Comparison of ENCODE assay signal across 2 cellular contexts in the genomic region with DNA sequence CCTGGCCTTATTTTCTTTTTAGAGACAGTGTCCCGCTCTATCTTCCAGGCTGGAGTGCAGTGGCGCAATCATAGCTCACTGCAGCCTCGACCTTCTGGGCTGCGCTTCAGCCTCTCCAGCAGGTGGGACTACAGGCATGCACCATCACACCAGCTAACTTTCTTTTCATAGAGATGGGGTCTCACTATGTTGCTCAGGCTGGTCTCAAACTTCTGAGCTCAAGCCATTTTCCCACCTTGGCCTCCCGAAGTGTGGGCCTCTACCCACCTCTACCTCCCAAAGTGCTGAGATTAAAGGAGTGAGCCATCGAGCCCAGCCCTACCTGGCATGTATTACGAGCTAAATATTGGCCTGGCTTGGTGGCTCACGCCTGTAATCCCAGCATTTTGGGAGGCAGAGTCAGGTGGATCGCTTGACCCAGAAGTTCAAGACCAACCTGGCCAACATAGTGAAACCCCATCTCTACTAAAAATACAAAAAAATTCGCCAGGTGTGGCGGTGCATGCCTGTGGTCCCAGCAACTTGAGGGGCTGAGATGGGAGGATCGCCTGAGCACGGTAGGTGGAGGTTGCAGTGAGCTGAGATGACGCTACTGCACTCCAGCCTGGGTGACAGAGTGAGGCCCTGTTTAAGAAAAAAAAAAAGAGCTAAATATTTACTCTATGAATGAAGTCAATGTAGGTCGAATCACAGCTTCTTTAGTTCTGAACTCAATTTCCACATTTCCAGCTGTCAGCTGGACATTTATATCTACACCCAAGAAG.
A peak's percentile ranks its signal among the peaks of the same experiment; 100 is the strongest.
TF ChIP-seq lines count a peak whose summit lies in the region.

No MANE protein-coding gene starts in this region.

TF ChIP-seq in HEK293, 187 proteins besides CTCF, POLR2A, EP300 and RAD21:
- TF ChIP-seq ZNF157 (tag by site-specific recombination; IDR thresholded peaks at IDR 0.05) (no peak), ZNF223 (tag by site-specific recombination; IDR thresholded peaks at IDR 0.05) (no peak), ZNF624 (tag by site-specific recombination; IDR thresholded peaks at IDR 0.05) (no peak), GLI4 (tag by site-specific recombination; IDR thresholded peaks at IDR 0.05) (no peak), SP2 (tag by site-specific recombination; IDR thresholded peaks at IDR 0.05) (no peak), ZBTB20 (tag by site-specific recombination; IDR thresholded peaks at IDR 0.05) (no peak), MZF1 (tag by site-specific recombination; IDR thresholded peaks at IDR 0.05; ENCODE audit: borderline replicate concordance) (no peak), ZNF521 (tag by site-specific recombination; IDR thresholded peaks at IDR 0.05) (no peak), ZSCAN23 (tag by site-specific recombination; IDR thresholded peaks at IDR 0.05) (no peak), IKZF3 (tag by site-specific recombination; IDR thresholded peaks at IDR 0.05) (no peak), SP3 (tag by site-specific recombination; IDR thresholded peaks at IDR 0.05) (no peak), ZNF202 (tag by site-specific recombination; IDR thresholded peaks at IDR 0.05; ENCODE audit: borderline replicate concordance) (no peak), ZNF335 (tag by site-specific recombination; conservative IDR thresholded peaks at IDR 0.05) (no peak), ZNF776 (tag by site-specific recombination; IDR thresholded peaks at IDR 0.05; ENCODE audit: borderline replicate concordance) (no peak), ZNF585B (tag by site-specific recombination; IDR thresholded peaks at IDR 0.05) (no peak), SCRT1 (tag by site-specific recombination; IDR thresholded peaks at IDR 0.05; ENCODE audit: borderline replicate concordance) (no peak), ZNF302 (tag by site-specific recombination; IDR thresholded peaks at IDR 0.05; ENCODE audit: low read depth) (no peak), ZNF184 (tag by site-specific recombination; IDR thresholded peaks at IDR 0.05) (no peak)
- TF ChIP-seq, protein P1, sequence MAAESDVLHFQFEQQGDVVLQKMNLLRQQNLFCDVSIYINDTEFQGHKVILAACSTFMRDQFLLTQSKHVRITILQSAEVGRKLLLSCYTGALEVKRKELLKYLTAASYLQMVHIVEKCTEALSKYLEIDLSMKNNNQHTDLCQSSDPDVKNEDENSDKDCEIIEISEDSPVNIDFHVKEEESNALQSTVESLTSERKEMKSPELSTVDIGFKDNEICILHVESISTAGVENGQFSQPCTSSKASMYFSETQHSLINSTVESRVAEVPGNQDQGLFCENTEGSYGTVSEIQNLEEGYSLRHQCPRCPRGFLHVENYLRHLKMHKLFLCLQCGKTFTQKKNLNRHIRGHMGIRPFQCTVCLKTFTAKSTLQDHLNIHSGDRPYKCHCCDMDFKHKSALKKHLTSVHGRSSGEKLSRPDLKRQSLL (tag by site-specific recombination; IDR thresholded peaks at IDR 0.05), result no peak
- TF ChIP-seq, protein P2, sequence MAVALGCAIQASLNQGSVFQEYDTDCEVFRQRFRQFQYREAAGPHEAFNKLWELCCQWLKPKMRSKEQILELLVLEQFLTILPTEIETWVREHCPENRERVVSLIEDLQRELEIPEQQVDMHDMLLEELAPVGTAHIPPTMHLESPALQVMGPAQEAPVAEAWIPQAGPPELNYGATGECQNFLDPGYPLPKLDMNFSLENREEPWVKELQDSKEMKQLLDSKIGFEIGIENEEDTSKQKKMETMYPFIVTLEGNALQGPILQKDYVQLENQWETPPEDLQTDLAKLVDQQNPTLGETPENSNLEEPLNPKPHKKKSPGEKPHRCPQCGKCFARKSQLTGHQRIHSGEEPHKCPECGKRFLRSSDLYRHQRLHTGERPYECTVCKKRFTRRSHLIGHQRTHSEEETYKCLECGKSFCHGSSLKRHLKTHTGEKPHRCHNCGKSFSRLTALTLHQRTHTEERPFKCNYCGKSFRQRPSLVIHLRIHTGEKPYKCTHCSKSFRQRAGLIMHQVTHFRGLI (tag by site-specific recombination; IDR thresholded peaks at IDR 0.05), result no peak

TF ChIP-seq in K562, 482 proteins besides CTCF, POLR2A, EP300 and RAD21:
- TF ChIP-seq ZC3H8 (IDR thresholded peaks at IDR 0.05) (no peak), ESRRA (IDR thresholded peaks at IDR 0.05; ENCODE audit: borderline replicate concordance, low read depth) (no peak), STAG1 (CRISPR knock-in tag; IDR thresholded peaks at IDR 0.05; ENCODE audit: borderline replicate concordance) (peak; percentile 15; the same call in 1 of the 2 replicates), SNIP1 (IDR thresholded peaks at IDR 0.05; ENCODE audit: low read depth) (no peak), CEBPB (tag; IDR thresholded peaks at IDR 0.05) (peak; percentile 88), MED1 (CRISPR knock-in tag; IDR thresholded peaks at IDR 0.05; ENCODE audit: borderline replicate concordance) (no peak), CEBPG (CRISPR knock-in tag; IDR thresholded peaks at IDR 0.05) (peak; percentile 35; the same call in 1 of the 2 replicates), CEBPG (tag; conservative IDR thresholded peaks at IDR 0.05 in 1 of 2, IDR thresholded peaks at IDR 0.05 in 1 of 2) (no peak)
- TF ChIP-seq, protein P3, sequence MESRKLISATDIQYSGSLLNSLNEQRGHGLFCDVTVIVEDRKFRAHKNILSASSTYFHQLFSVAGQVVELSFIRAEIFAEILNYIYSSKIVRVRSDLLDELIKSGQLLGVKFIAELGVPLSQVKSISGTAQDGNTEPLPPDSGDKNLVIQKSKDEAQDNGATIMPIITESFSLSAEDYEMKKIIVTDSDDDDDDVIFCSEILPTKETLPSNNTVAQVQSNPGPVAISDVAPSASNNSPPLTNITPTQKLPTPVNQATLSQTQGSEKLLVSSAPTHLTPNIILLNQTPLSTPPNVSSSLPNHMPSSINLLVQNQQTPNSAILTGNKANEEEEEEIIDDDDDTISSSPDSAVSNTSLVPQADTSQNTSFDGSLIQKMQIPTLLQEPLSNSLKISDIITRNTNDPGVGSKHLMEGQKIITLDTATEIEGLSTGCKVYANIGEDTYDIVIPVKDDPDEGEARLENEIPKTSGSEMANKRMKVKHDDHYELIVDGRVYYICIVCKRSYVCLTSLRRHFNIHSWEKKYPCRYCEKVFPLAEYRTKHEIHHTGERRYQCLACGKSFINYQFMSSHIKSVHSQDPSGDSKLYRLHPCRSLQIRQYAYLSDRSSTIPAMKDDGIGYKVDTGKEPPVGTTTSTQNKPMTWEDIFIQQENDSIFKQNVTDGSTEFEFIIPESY (CRISPR knock-in tag; IDR thresholded peaks at IDR 0.05), result peak; percentile 37; the same call in 1 of the 2 replicates
